28 cellular contexts compared by ENCODE assay signal in the genomic region with DNA sequence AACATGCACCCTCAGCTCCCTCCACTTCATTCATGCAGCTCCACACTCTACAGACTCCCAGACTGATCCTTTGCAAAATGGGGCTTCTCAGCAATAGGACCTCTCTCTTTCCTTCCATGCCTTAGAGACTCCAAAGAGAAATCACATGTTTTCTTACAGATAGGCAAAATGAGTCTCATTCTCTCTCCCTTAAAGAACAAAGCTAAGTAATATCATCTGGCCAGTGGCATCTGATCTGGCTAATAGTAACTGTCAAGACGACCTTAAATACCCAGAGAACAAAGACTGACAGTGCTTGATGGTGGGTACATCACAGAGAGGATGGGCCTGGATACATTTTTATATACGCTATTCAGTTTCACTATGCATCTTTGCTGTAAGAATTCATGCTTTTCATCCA. TPM values are rescaled to one million over a fixed set of nuclear protein-coding genes. Genes with fewer than 3 reads are reported as not detected.
"Had no signal": no experiment of that assay in that cellular context is flagged by ENCODE, and none has a peak within 500 bp of the region (broad histone marks: within the 10 kb centered on the region; RNA-seq: fewer than 3 reads in every experiment).

No MANE protein-coding gene starts in this region.

- H3K36me3 Mint-ChIP-seq: activated naive CD4-positive, alpha-beta T cell treated with anti-CD3 and anti-CD28 coated beads, Interleukin-2, amount 10 ng/mL, durations not matched to agents 7 days and 5 days; activated naive CD8-positive, alpha-beta T cell treated with anti-CD3 and anti-CD28 coated beads, Interleukin-2, amount 10 ng/mL, durations not matched to agents 7 days and 5 days; mesothelial cell of epicardium; stimulated activated naive B cell treated with anti-CD40 and anti-IgM and Interleukin-4, amounts not matched to agents 10 μg/mL and 1 μg/mL and 100 μg/mL, for 72 hours had no signal

- H3K27me3 ChIP-seq: gastroesophageal sphincter, hepatocyte, right atrium auricular region, SJSA1, stomach, thyroid gland, upper lobe of right lung had no signal

- H3K27me3 Mint-ChIP-seq: activated naive CD4-positive, alpha-beta T cell treated with anti-CD3 and anti-CD28 coated beads, Interleukin-2, amount 10 ng/mL, durations not matched to agents 7 days and 5 days; activated naive CD8-positive, alpha-beta T cell treated with anti-CD3 and anti-CD28 coated beads, Interleukin-2, amount 10 ng/mL, durations not matched to agents 7 days and 5 days had no signal

- H3K4me3 ChIP-seq: gastroesophageal sphincter, hepatocyte, right atrium auricular region, SJSA1, stomach, thyroid gland, upper lobe of right lung had no signal

- H3K4me1 Mint-ChIP-seq: activated naive CD8-positive, alpha-beta T cell treated with anti-CD3 and anti-CD28 coated beads, Interleukin-2, amount 10 ng/mL, durations not matched to agents 7 days and 5 days; naive thymus-derived CD8-positive, alpha-beta T cell; neural crest cell had no signal

- DNase-seq: activated CD4-positive, alpha-beta T cell treated with anti-CD3 and anti-CD28 coated beads, Interleukin-2, amount 50 U/mL, for 1 hour; activated CD4-positive, CD25-positive, alpha-beta regulatory T cell treated with anti-CD3 and anti-CD28 coated beads, Interleukin-2, amount 50 U/mL, for 72 hours; activated CD8-positive, alpha-beta memory T cell treated with anti-CD3 and anti-CD28 coated beads, Interleukin-2, amount 50 U/mL, for 4 hours; activated effector memory CD4-positive, alpha-beta T cell treated with anti-CD3 and anti-CD28 coated beads, Interleukin-2, amount 50 U/mL, for 16 hours; activated naive CD4-positive, alpha-beta T cell treated with anti-CD3 and anti-CD28 coated beads, Interleukin-2, amount 10 ng/mL, durations not matched to agents 7 days and 5 days; activated naive CD8-positive, alpha-beta T cell treated with anti-CD3 and anti-CD28 coated beads, Interleukin-2, amount 10 ng/mL, durations not matched to agents 7 days and 5 days; activated T-cell treated with anti-CD3 and anti-CD28 coated beads, Interleukin-2, amount 50 U/mL, for 48 hours; caudate nucleus; islet precursor cell; left cardiac atrium; left ventricle myocardium superior; naive thymus-derived CD8-positive, alpha-beta T cell; nucleus accumbens; stimulated activated CD4-positive, alpha-beta T cell treated with anti-CD3 and anti-CD28 coated beads, Interleukin-15, amount 100 ng/mL, for 24 hours; stimulated activated CD4-positive, alpha-beta T cell treated with anti-CD3 and anti-CD28 coated beads, Interleukin-2, amount 100 ng/mL, for 24 hours; stimulated activated naive B cell treated with anti-CD40 and anti-IgM and Interleukin-4, amounts not matched to agents 10 μg/mL and 1 μg/mL and 100 μg/mL, for 72 hours; stomach; SW 1271; T1000; thyroid gland; upper lobe of right lung had no signal

- H3K27ac ChIP-seq: right atrium auricular region, stomach, thyroid gland, upper lobe of right lung had no signal

- H2AFZ ChIP-seq: hepatocyte had no signal

- H3K9me3 ChIP-seq: gastroesophageal sphincter, right atrium auricular region, SJSA1, stomach, thyroid gland, upper lobe of right lung had no signal

- ATAC-seq: gastroesophageal sphincter; left cardiac atrium; left ventricle myocardium superior; naive thymus-derived CD8-positive, alpha-beta T cell; stimulated activated naive B cell treated with anti-CD40 and anti-IgM and Interleukin-4, amounts not matched to agents 10 μg/mL and 1 μg/mL and 100 μg/mL, for 72 hours; upper lobe of right lung had no signal

- H3K4me3 Mint-ChIP-seq: activated naive CD4-positive, alpha-beta T cell treated with anti-CD3 and anti-CD28 coated beads, Interleukin-2, amount 10 ng/mL, durations not matched to agents 7 days and 5 days; activated naive CD8-positive, alpha-beta T cell treated with anti-CD3 and anti-CD28 coated beads, Interleukin-2, amount 10 ng/mL, durations not matched to agents 7 days and 5 days; mesothelial cell of epicardium; naive thymus-derived CD8-positive, alpha-beta T cell; neural crest cell; stimulated activated naive B cell treated with anti-CD40 and anti-IgM and Interleukin-4, amounts not matched to agents 10 μg/mL and 1 μg/mL and 100 μg/mL, for 72 hours; T-helper 1 cell treated with Interleukin-12 subunit alpha and Interleukin-12 subunit beta and Interleukin-4 antibody, amounts not matched to agents 30 μg/mL and 1 μg/mL, for 36 hours had no signal

- H3K9me3 Mint-ChIP-seq: activated naive CD4-positive, alpha-beta T cell treated with anti-CD3 and anti-CD28 coated beads, Interleukin-2, amount 10 ng/mL, durations not matched to agents 7 days and 5 days; activated naive CD8-positive, alpha-beta T cell treated with anti-CD3 and anti-CD28 coated beads, Interleukin-2, amount 10 ng/mL, durations not matched to agents 7 days and 5 days; mesothelial cell of epicardium; neural crest cell; stimulated activated naive B cell treated with anti-CD40 and anti-IgM and Interleukin-4, amounts not matched to agents 10 μg/mL and 1 μg/mL and 100 μg/mL, for 72 hours; T-helper 1 cell treated with Interleukin-12 subunit alpha and Interleukin-12 subunit beta and Interleukin-4 antibody, amounts not matched to agents 30 μg/mL and 1 μg/mL, for 36 hours had no signal

- H3K79me2 ChIP-seq: hepatocyte had no signal

- H3K36me3 ChIP-seq: gastroesophageal sphincter, right atrium auricular region, stomach, thyroid gland, upper lobe of right lung had no signal

- H3K27ac Mint-ChIP-seq: activated naive CD4-positive, alpha-beta T cell treated with anti-CD3 and anti-CD28 coated beads, Interleukin-2, amount 10 ng/mL, durations not matched to agents 7 days and 5 days; activated naive CD8-positive, alpha-beta T cell treated with anti-CD3 and anti-CD28 coated beads, Interleukin-2, amount 10 ng/mL, durations not matched to agents 7 days and 5 days; mesothelial cell of epicardium; naive thymus-derived CD8-positive, alpha-beta T cell; stimulated activated naive B cell treated with anti-CD40 and anti-IgM and Interleukin-4, amounts not matched to agents 10 μg/mL and 1 μg/mL and 100 μg/mL, for 72 hours; T-helper 1 cell treated with Interleukin-12 subunit alpha and Interleukin-12 subunit beta and Interleukin-4 antibody, amounts not matched to agents 30 μg/mL and 1 μg/mL, for 36 hours had no signal

- H3K4me2 ChIP-seq: hepatocyte had no signal

RNA-seq across cellular contexts. Expression of a gene that starts 43.1 kb away (rescaled TPM):
- total RNA-seq: activated naive CD8-positive, alpha-beta T cell treated with anti-CD3 and anti-CD28 coated beads, Interleukin-2, amount 10 ng/mL, durations not matched to agents 7 days and 5 days; naive thymus-derived CD8-positive, alpha-beta T cell had no signal
- polyA plus RNA-seq: naive thymus-derived CD8-positive, alpha-beta T cell had no signal
